ENCODE assay signal across 8 cellular contexts in genomic region chr3:141011511-141012262, GRCh38. TPM values are rescaled to one million over a fixed set of nuclear protein-coding genes. Genes with fewer than 3 reads are reported as not detected.
DNase-seq lines count a peak whose midpoint lies in the region; ATAC-seq, FAIRE-seq and TF ChIP-seq lines count a peak whose summit lies in the region.

No MANE protein-coding gene starts in this region.

- no peak overlapping the region for H3K9ac ChIP-seq in endothelial cell of umbilical vein (replicated peaks; ENCODE audit: extremely low read depth, insufficient read depth, low read length)

- no peak overlapping the region for H3K27ac ChIP-seq in endothelial cell of umbilical vein (ENCODE audit: insufficient read depth, low read depth, low read length)

- H3K4me2 ChIP-seq in endothelial cell of umbilical vein (ENCODE audit: insufficient read depth, low read length), result no peak overlapping the region

- intact Hi-C loops in endothelial cell of umbilical vein (cut with micrococcal nuclease), result loop anchor here (1.0 kb wide), 2 partner anchors 94 to 181 kb away; no protein-coding TSS in a partner anchor

- CTCF ChIA-PET in endothelial cell of umbilical vein (lab: Charles Lee), result interaction anchor here (1.1 to 5.8 kb wide), 8 partner anchors 12 to 181 kb away, joined by 3 to 36 read pairs (median 4); no protein-coding TSS in a partner anchor

- peak; percentile 83 for FAIRE-seq in endothelial cell of umbilical vein (lab: Jason Lieb, UNC)

- TF ChIP-seq POLR2A in endothelial cell of umbilical vein (IDR thresholded peaks at IDR 0.05; ENCODE audit: low read depth, low read length), result no peak

- DNase-seq in AG20443 (ENCODE audit: low spot score) (peak; percentile 79), GM19238 (ENCODE audit: insufficient read length, low spot score) (peak; percentile 41), NOMO-1 treated with DMSO at 0.1 percent for 48 hours (lab: John Stamatoyannopoulos, UW; ENCODE audit: unreplicated experiment) (peak; percentile 84), endothelial cell of umbilical vein (ENCODE audit: low read depth, low spot score) (peak; percentile 59), mucosa of gallbladder (ENCODE audit: low spot score) (peak; percentile 74)
- peak; percentile 18 for DNase-seq in activated CD8-positive, alpha-beta memory T cell treated with anti-CD3 and anti-CD28 coated beads, Interleukin-2, amount 50 U/mL, for 1 hour (ENCODE audit: extremely low read depth)
- peak; percentile 93 for DNase-seq in stimulated activated CD8-positive, alpha-beta memory T cell treated with anti-CD3 and anti-CD28 coated beads, Interleukin-4, amount 100 ng/mL, for 48 hours

- TF ChIP-seq CTCF in endothelial cell of umbilical vein (IDR thresholded peaks at IDR 0.05; ENCODE audit: extremely low read depth in 1 of 2, insufficient read depth in 1 of 2, low read depth in 1 of 2, low read length in 2 of 2), result peak; percentile 70 to 88

- no TSS peak for BruUV-seq in endothelial cell of umbilical vein (replicated peaks; lab: Mats Ljungman, UMichigan)

- peak; percentile 59 for ATAC-seq in HG03565 (IDR thresholded peaks at IDR 0.05; ENCODE audit: unreplicated experiment)

- H3K9me1 ChIP-seq in endothelial cell of umbilical vein (replicated peaks; ENCODE audit: control insufficient read depth, extremely low read depth, insufficient read depth, low read length), result no peaks in the 10 kb centered on the region

- H3K27me3 ChIP-seq in endothelial cell of umbilical vein (ENCODE audit: control insufficient read depth in 2 of 2, insufficient read depth in 2 of 2, low read length in 2 of 2), result peaks cover 4 to 9% of the 10 kb centered on the region in 2 experiments

- POLR2A ChIA-PET in endothelial cell of umbilical vein (lab: Charles Lee), result no interaction called here

- H2AFZ ChIP-seq in endothelial cell of umbilical vein (ENCODE audit: low read depth, low read length), result no peak overlapping the region

- H3K9me3 ChIP-seq in endothelial cell of umbilical vein (replicated peaks; ENCODE audit: control insufficient read depth, insufficient read depth, low read length), result no peaks in the 10 kb centered on the region

- H3K36me3 ChIP-seq in endothelial cell of umbilical vein (ENCODE audit: control insufficient read depth in 2 of 2, extremely low read depth in 1 of 2, insufficient read depth in 2 of 2, low read length in 2 of 2), result no peaks in the 10 kb centered on the region

- no peaks in the 10 kb centered on the region for H3K79me2 ChIP-seq in endothelial cell of umbilical vein (ENCODE audit: control insufficient read depth, insufficient read depth, low read length)

- no peaks in the 10 kb centered on the region for H3K4me1 ChIP-seq in endothelial cell of umbilical vein (ENCODE audit: control insufficient read depth, extremely low read depth, insufficient read depth, low read length)

- dilution Hi-C loops in endothelial cell of umbilical vein (cut with MboI; ENCODE audit: extremely low pct_ligation_motif_present, low sequenced_read_pairs), result no loop called here

- no peak overlapping the region for H3K4me3 ChIP-seq in endothelial cell of umbilical vein (replicated peaks in 1 of 3; ENCODE audit: insufficient read depth in 1 of 3, low read depth in 1 of 3, low read length in 3 of 3)

- no peaks in the 10 kb centered on the region for H4K20me1 ChIP-seq in endothelial cell of umbilical vein (replicated peaks; ENCODE audit: control insufficient read depth, extremely low read depth, insufficient read depth, low read length)

TF ChIP-seq in endothelial cell of umbilical vein, 7 proteins besides CTCF, POLR2A, EP300 and RAD21:
- TF ChIP-seq MYC (IDR thresholded peaks at IDR 0.05; ENCODE audit: low read depth, low read length), result no peak
- TF ChIP-seq POLR2AphosphoS5 (IDR thresholded peaks at IDR 0.05; ENCODE audit: insufficient read depth, low read depth, low read length), result no peak
- no peak for TF ChIP-seq JUN (IDR thresholded peaks at IDR 0.05; ENCODE audit: borderline replicate concordance, insufficient read depth, insufficient read length, low read depth)
- no peak for TF ChIP-seq GATA2 (IDR thresholded peaks at IDR 0.05; ENCODE audit: insufficient read depth, insufficient read length, low read depth, low read length)
- no peak for TF ChIP-seq FOS (IDR thresholded peaks at IDR 0.05; ENCODE audit: borderline replicate concordance, insufficient read depth, low read length)
- TF ChIP-seq EZH2 (IDR thresholded peaks at IDR 0.05; ENCODE audit: borderline replicate concordance, low read depth, low read length, severe bottlenecking), result no peak
- TF ChIP-seq MAX (IDR thresholded peaks at IDR 0.05; ENCODE audit: insufficient read depth, insufficient read length), result no peak

RNA-seq across cellular contexts. Expression of gene SPSB4, which starts 39.5 kb away (rescaled TPM):
- total RNA-seq in endothelial cell of umbilical vein (0.14 and 0.22 TPM in 2 replicates), mucosa of gallbladder (0.29 TPM)
- 0.06 TPM in 1 of 2 replicates, not detected in the other for polyA plus RNA-seq in endothelial cell of umbilical vein
- 0.06 TPM in 1 of 2 replicates, not detected in the other for polyA plus RNA-seq in endothelial cell of umbilical vein (2011; cell fraction: cytosol; rRNA removed)
- polyA plus RNA-seq in endothelial cell of umbilical vein (2011; cell fraction: nucleus; rRNA removed), result 0.16 TPM in 1 of 2 replicates, not detected in the other
- polyA plus RNA-seq in endothelial cell of umbilical vein (2012), result not detected in 2 replicates
- not detected in 2 replicates for polyA minus RNA-seq in endothelial cell of umbilical vein
- polyA minus RNA-seq in endothelial cell of umbilical vein (2011; cell fraction: cytosol; rRNA and poly(A)+ RNA removed), result not detected
- not detected in 2 replicates for polyA minus RNA-seq in endothelial cell of umbilical vein (2011; cell fraction: nucleus; rRNA and poly(A)+ RNA removed)

Comparison
In these comparisons a context has a peak if more than half of its experiments do, and no peak if none do; other contexts are left out.
1. DNase-seq: peak in every context shown above with its lines; median percentile 93 in stimulated activated CD8-positive, alpha-beta memory T cell treated with anti-CD3 and anti-CD28 coated beads, Interleukin-4, amount 100 ng/mL, for 48 hours; 84 in NOMO-1 treated with DMSO at 0.1 percent for 48 hours; 79 in AG20443; 74 in mucosa of gallbladder; 59 in endothelial cell of umbilical vein; 41 in GM19238; 18 in activated CD8-positive, alpha-beta memory T cell treated with anti-CD3 and anti-CD28 coated beads, Interleukin-2, amount 50 U/mL, for 1 hour.